Comparison of ENCODE assay signal across 2 cellular contexts in the genomic region with DNA sequence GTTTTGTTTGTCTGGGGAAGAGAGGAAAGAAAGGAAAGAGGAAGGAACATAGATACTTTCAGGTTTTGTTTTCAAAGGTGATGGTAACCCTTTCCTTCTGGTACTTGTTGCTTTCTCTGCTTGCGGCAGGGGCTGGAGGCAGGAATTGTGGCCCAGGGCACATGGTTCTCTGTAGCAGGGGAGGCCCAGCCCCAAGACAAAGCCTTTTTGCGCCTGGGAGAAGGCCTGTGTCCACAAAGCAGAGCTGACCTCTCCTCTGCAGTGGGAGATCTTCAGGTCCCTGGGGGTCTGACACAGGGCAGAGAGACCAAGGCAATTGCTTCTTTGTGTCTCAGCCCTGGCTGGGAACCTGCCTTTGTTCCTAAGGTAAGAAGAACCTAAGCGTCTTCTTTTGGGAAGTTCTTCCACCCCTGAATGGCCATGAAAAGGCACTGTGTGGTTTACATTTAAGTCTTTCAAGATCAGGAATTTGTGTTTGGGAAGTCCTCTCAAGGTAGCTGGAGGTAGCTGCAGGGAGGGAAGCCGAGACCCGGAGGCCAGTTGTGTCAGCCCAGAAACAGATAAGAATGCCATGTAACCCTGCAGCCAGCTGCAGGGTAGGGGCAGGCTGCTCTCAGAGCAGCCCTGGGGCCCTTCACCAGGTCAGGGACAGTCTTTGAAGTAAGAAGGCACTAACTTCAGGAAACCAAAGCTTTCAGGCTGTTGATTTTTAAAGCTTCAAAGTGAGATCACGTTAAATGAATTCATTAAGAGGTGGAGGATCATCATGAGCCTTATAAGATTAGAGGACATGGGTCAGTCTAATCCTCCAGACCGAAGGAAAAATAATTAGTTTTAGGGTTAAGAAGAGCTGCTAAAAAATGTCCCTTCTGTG.
TF ChIP-seq lines count a peak whose summit lies in the region.

No MANE protein-coding gene starts in this region.

TF ChIP-seq in SK-N-SH, 30 proteins besides CTCF, POLR2A, EP300 and RAD21 (continued from another document):
- TF ChIP-seq, protein P1, sequence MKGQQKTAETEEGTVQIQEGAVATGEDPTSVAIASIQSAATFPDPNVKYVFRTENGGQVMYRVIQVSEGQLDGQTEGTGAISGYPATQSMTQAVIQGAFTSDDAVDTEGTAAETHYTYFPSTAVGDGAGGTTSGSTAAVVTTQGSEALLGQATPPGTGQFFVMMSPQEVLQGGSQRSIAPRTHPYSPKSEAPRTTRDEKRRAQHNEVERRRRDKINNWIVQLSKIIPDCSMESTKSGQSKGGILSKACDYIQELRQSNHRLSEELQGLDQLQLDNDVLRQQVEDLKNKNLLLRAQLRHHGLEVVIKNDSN (IDR thresholded peaks at IDR 0.05; ENCODE audit: borderline replicate concordance, low read depth), result no peak

TF ChIP-seq in SK-N-SH treated with all-trans-retinoic acid at 6 μM for 48 hours, 23 proteins besides CTCF, POLR2A, EP300 and RAD21:
- TF ChIP-seq, protein P2, sequence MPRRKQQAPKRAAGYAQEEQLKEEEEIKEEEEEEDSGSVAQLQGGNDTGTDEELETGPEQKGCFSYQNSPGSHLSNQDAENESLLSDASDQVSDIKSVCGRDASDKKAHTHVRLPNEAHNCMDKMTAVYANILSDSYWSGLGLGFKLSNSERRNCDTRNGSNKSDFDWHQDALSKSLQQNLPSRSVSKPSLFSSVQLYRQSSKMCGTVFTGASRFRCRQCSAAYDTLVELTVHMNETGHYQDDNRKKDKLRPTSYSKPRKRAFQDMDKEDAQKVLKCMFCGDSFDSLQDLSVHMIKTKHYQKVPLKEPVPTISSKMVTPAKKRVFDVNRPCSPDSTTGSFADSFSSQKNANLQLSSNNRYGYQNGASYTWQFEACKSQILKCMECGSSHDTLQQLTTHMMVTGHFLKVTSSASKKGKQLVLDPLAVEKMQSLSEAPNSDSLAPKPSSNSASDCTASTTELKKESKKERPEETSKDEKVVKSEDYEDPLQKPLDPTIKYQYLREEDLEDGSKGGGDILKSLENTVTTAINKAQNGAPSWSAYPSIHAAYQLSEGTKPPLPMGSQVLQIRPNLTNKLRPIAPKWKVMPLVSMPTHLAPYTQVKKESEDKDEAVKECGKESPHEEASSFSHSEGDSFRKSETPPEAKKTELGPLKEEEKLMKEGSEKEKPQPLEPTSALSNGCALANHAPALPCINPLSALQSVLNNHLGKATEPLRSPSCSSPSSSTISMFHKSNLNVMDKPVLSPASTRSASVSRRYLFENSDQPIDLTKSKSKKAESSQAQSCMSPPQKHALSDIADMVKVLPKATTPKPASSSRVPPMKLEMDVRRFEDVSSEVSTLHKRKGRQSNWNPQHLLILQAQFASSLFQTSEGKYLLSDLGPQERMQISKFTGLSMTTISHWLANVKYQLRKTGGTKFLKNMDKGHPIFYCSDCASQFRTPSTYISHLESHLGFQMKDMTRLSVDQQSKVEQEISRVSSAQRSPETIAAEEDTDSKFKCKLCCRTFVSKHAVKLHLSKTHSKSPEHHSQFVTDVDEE (CRISPR knock-in tag; IDR thresholded peaks at IDR 0.05), result no peak
- TF ChIP-seq, protein P3, sequence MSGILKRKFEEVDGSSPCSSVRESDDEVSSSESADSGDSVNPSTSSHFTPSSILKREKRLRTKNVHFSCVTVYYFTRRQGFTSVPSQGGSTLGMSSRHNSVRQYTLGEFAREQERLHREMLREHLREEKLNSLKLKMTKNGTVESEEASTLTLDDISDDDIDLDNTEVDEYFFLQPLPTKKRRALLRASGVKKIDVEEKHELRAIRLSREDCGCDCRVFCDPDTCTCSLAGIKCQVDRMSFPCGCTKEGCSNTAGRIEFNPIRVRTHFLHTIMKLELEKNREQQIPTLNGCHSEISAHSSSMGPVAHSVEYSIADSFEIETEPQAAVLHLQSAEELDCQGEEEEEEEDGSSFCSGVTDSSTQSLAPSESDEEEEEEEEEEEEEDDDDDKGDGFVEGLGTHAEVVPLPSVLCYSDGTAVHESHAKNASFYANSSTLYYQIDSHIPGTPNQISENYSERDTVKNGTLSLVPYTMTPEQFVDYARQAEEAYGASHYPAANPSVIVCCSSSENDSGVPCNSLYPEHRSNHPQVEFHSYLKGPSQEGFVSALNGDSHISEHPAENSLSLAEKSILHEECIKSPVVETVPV (CRISPR knock-in tag; IDR thresholded peaks at IDR 0.05), result no peak
- no peak for TF ChIP-seq GLIS3 (CRISPR knock-in tag; IDR thresholded peaks at IDR 0.05)
- TF ChIP-seq ESRRG (CRISPR knock-in tag; IDR thresholded peaks at IDR 0.05), result no peak
- TF ChIP-seq TOX (CRISPR knock-in tag; IDR thresholded peaks at IDR 0.05; ENCODE audit: borderline replicate concordance), result no peak
- TF ChIP-seq ZC3H10 (CRISPR knock-in tag; IDR thresholded peaks at IDR 0.05), result no peak
- TF ChIP-seq ISL1 (CRISPR knock-in tag; IDR thresholded peaks at IDR 0.05), result no peak
- TF ChIP-seq, protein P4, sequence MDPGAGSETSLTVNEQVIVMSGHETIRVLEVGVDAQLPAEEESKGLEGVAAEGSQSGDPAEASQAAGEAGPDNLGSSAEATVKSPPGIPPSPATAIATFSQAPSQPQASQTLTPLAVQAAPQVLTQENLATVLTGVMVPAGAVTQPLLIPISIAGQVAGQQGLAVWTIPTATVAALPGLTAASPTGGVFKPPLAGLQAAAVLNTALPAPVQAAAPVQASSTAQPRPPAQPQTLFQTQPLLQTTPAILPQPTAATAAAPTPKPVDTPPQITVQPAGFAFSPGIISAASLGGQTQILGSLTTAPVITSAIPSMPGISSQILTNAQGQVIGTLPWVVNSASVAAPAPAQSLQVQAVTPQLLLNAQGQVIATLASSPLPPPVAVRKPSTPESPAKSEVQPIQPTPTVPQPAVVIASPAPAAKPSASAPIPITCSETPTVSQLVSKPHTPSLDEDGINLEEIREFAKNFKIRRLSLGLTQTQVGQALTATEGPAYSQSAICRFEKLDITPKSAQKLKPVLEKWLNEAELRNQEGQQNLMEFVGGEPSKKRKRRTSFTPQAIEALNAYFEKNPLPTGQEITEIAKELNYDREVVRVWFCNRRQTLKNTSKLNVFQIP (CRISPR knock-in tag; IDR thresholded peaks at IDR 0.05; ENCODE audit: borderline replicate concordance, low read depth), result no peak
- no peak for TF ChIP-seq OSR1 (CRISPR knock-in tag; IDR thresholded peaks at IDR 0.05)
- TF ChIP-seq, protein P5, sequence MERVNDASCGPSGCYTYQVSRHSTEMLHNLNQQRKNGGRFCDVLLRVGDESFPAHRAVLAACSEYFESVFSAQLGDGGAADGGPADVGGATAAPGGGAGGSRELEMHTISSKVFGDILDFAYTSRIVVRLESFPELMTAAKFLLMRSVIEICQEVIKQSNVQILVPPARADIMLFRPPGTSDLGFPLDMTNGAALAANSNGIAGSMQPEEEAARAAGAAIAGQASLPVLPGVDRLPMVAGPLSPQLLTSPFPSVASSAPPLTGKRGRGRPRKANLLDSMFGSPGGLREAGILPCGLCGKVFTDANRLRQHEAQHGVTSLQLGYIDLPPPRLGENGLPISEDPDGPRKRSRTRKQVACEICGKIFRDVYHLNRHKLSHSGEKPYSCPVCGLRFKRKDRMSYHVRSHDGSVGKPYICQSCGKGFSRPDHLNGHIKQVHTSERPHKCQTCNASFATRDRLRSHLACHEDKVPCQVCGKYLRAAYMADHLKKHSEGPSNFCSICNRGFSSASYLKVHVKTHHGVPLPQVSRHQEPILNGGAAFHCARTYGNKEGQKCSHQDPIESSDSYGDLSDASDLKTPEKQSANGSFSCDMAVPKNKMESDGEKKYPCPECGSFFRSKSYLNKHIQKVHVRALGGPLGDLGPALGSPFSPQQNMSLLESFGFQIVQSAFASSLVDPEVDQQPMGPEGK (CRISPR knock-in tag; IDR thresholded peaks at IDR 0.05; ENCODE audit: borderline replicate concordance), result no peak
- no peak for TF ChIP-seq ZNF8 (CRISPR knock-in tag; IDR thresholded peaks at IDR 0.05)
- TF ChIP-seq ZNF70 (CRISPR knock-in tag; IDR thresholded peaks at IDR 0.05), result no peak
- no peak for TF ChIP-seq ZFP3 (CRISPR knock-in tag; IDR thresholded peaks at IDR 0.05)
- no peak for TF ChIP-seq ARNTL (CRISPR knock-in tag; IDR thresholded peaks at IDR 0.05; ENCODE audit: borderline replicate concordance, low read depth)
- TF ChIP-seq TCF4 (CRISPR knock-in tag; IDR thresholded peaks at IDR 0.05; ENCODE audit: borderline replicate concordance), result no peak
- TF ChIP-seq ZFP30 (CRISPR knock-in tag; IDR thresholded peaks at IDR 0.05), result no peak
- TF ChIP-seq, protein P6, sequence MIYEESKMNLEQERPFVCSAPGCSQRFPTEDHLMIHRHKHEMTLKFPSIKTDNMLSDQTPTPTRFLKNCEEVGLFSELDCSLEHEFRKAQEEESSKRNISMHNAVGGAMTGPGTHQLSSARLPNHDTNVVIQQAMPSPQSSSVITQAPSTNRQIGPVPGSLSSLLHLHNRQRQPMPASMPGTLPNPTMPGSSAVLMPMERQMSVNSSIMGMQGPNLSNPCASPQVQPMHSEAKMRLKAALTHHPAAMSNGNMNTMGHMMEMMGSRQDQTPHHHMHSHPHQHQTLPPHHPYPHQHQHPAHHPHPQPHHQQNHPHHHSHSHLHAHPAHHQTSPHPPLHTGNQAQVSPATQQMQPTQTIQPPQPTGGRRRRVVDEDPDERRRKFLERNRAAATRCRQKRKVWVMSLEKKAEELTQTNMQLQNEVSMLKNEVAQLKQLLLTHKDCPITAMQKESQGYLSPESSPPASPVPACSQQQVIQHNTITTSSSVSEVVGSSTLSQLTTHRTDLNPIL (CRISPR knock-in tag; IDR thresholded peaks at IDR 0.05; ENCODE audit: low read depth), result no peak
TF ChIP-seq in SK-N-SH treated with all-trans-retinoic acid at 6 μM for 48 hours: peak in this region for 0.
